In genomic region chrX:42943571-42943970, GRCh38 we compare ENCODE assay signal across 7 cellular contexts.
A peak's percentile ranks its signal among the peaks of the same experiment; 100 is the strongest.
DNase-seq lines count a peak whose midpoint lies in the region; ATAC-seq and TF ChIP-seq lines count a peak whose summit lies in the region.
"Not testable (repeated sequence)": the region's sequence is repeated elsewhere in the genome, so short reads cannot be mapped to it uniquely, and the experiment has no call there.

No MANE protein-coding gene starts in this region.

- H3K79me2 ChIP-seq in SU-DHL-6 (ENCODE audit: insufficient read depth, low read length), result not testable (repeated sequence)

- not testable (repeated sequence) for H3K4me3 ChIP-seq in SU-DHL-6 (ENCODE audit: insufficient read depth, low read length, poor library complexity, severe bottlenecking)

- H3K9me3 Mint-ChIP-seq in activated T-helper 17 cell treated with anti-CD3 and anti-CD28 coated beads, Interleukin-2, amount 50 U/mL, for 72 hours, result not testable (repeated sequence)

- H3K4me3 Mint-ChIP-seq in activated T-helper 17 cell treated with anti-CD3 and anti-CD28 coated beads, Interleukin-2, amount 50 U/mL, for 72 hours, result peak overlapping the region; percentile 91

- H3K36me3 Mint-ChIP-seq in activated T-helper 17 cell treated with anti-CD3 and anti-CD28 coated beads, Interleukin-2, amount 50 U/mL, for 72 hours (ENCODE audit: low read depth), result not testable (repeated sequence)

- not testable (repeated sequence) for H3K9me3 ChIP-seq in SU-DHL-6 (ENCODE audit: insufficient read depth, low read length)

- not testable (repeated sequence) for TF ChIP-seq CTCF in SU-DHL-6 (IDR thresholded peaks at IDR 0.05; ENCODE audit: insufficient read depth, low read length, poor library complexity, severe bottlenecking)

- H3K27me3 Mint-ChIP-seq in activated T-helper 17 cell treated with anti-CD3 and anti-CD28 coated beads, Interleukin-2, amount 50 U/mL, for 72 hours, result not testable (repeated sequence)

- H3F3A ChIP-seq in SU-DHL-6 (ENCODE audit: insufficient read depth), result peaks cover 41% of the 10 kb centered on the region

- H3K9ac ChIP-seq in SU-DHL-6 (ENCODE audit: low read length), result peak overlapping the region; percentile 72

- H3K27ac ChIP-seq in SU-DHL-6 (ENCODE audit: low read depth, low read length), result peak overlapping the region; percentile 100

- not testable (repeated sequence) for H3K36me3 ChIP-seq in SU-DHL-6 (ENCODE audit: low read length)

- H2AFZ ChIP-seq in SU-DHL-6 (ENCODE audit: low read depth, low read length, severe bottlenecking), result not testable (repeated sequence)

- peak; percentile 17 for DNase-seq in HT1080 (ENCODE audit: low read depth)
- peak; percentile 46 for DNase-seq in kidney tubule cell (ENCODE audit: low spot score)

- not testable (repeated sequence) for H4K20me1 ChIP-seq in SU-DHL-6 (ENCODE audit: low read depth, low read length)

- H3K9me2 ChIP-seq in SU-DHL-6 (replicated peaks; ENCODE audit: insufficient read depth, low read length), result not testable (repeated sequence)

- ATAC-seq in GM18861 (IDR thresholded peaks at IDR 0.05; ENCODE audit: unreplicated experiment) (peak; percentile 91), GM21515 (IDR thresholded peaks at IDR 0.05; ENCODE audit: unreplicated experiment) (peak; percentile 83), HG03039 (IDR thresholded peaks at IDR 0.05; ENCODE audit: unreplicated experiment) (peak; percentile 51)
- ATAC-seq in activated T-helper 17 cell treated with anti-CD3 and anti-CD28 coated beads, Interleukin-2, amount 50 U/mL, for 72 hours (replicated peaks), result peak; percentile 53

- H3K4me1 Mint-ChIP-seq in activated T-helper 17 cell treated with anti-CD3 and anti-CD28 coated beads, Interleukin-2, amount 50 U/mL, for 72 hours, result peaks cover 25% of the 10 kb centered on the region

- not testable (repeated sequence) for H3K27me3 ChIP-seq in SU-DHL-6 (ENCODE audit: low read length)

- H3K27ac Mint-ChIP-seq in activated T-helper 17 cell treated with anti-CD3 and anti-CD28 coated beads, Interleukin-2, amount 50 U/mL, for 72 hours, result peak overlapping the region; percentile 96

- peak overlapping the region; percentile 79 for H3K4me2 ChIP-seq in SU-DHL-6 (ENCODE audit: low read depth, low read length, poor library complexity, severe bottlenecking)
